Comparison of ENCODE assay signal across 1 cellular context in genomic region chr3:126703512-126704493, GRCh38.
TF ChIP-seq lines count a peak whose summit lies in the region.

Gene CHCHD6, plus strand, starts transcription at chr3:126704240. Its CDS starts 73 bp downstream, at chr3:126704313.

TF ChIP-seq in K562, 482 proteins besides CTCF, POLR2A, EP300 and RAD21 (continued from another document):
- TF ChIP-seq MGA (IDR thresholded peaks at IDR 0.05) (peak; percentile 15), GMEB1 (CRISPR knock-in tag; IDR thresholded peaks at IDR 0.05) (peak; percentile 50), HOMEZ (CRISPR knock-in tag; IDR thresholded peaks at IDR 0.05) (no peak), SNRNP70 (optimal IDR thresholded peaks at IDR 0.05; ENCODE audit: low read depth, low read length) (no peak), KAT7 (CRISPR knock-in tag; IDR thresholded peaks at IDR 0.05; ENCODE audit: borderline replicate concordance) (0 out of 2 replicates have a peak, but pooled peaks have one; percentile 21), KLF13 (tag; IDR thresholded peaks at IDR 0.05; ENCODE audit: borderline replicate concordance, low read depth) (peak; percentile 87; the same call in 1 of the 2 replicates), HBP1 (CRISPR knock-in tag; IDR thresholded peaks at IDR 0.05) (no peak), MTA2 (IDR thresholded peaks at IDR 0.05; ENCODE audit: low read depth) (no peak), ZBTB49 (CRISPR knock-in tag; IDR thresholded peaks at IDR 0.05; ENCODE audit: borderline replicate concordance) (no peak), ZNF830 (CRISPR knock-in tag; IDR thresholded peaks at IDR 0.05) (no peak), KDM4B (IDR thresholded peaks at IDR 0.05; ENCODE audit: borderline replicate concordance in 2 of 2, low read depth in 1 of 2) (no peak; a peak in 1 of 4 replicates), NFYB (IDR thresholded peaks at IDR 0.05; ENCODE audit: extremely low read depth, insufficient read length) (peak; percentile 97), SMAD1 (IDR thresholded peaks at IDR 0.05; ENCODE audit: low read depth, low read length, partially characterized antibody) (no peak), DACH1 (IDR thresholded peaks at IDR 0.05; ENCODE audit: partially characterized antibody) (no peak), U2AF1 (optimal IDR thresholded peaks at IDR 0.05; ENCODE audit: low read depth, low read length) (no peak), GABPB2 (CRISPR knock-in tag; conservative IDR thresholded peaks at IDR 0.05) (no peak), CCNT2 (IDR thresholded peaks at IDR 0.05; ENCODE audit: borderline replicate concordance, extremely low read depth, insufficient read length, low read depth, low read length) (peak; percentile 16), VEZF1 (CRISPR knock-in tag; IDR thresholded peaks at IDR 0.05) (peak; percentile 75), CREB1 (IDR thresholded peaks at IDR 0.05) (no peak), CREB1 (CRISPR knock-in tag; IDR thresholded peaks at IDR 0.05) (peak; percentile 55), MBD2 (IDR thresholded peaks at IDR 0.05; ENCODE audit: borderline replicate concordance, low read depth) (peak; percentile 100), TRIM24 (IDR thresholded peaks at IDR 0.05) (no peak), MTA1 (IDR thresholded peaks at IDR 0.05; ENCODE audit: borderline replicate concordance) (no peak), OTX1 (CRISPR knock-in tag; IDR thresholded peaks at IDR 0.05) (no peak), CGGBP1 (CRISPR knock-in tag; IDR thresholded peaks at IDR 0.05) (no peak), PCBP2 (IDR thresholded peaks at IDR 0.05; ENCODE audit: low read depth, low read length, poor library complexity, severe bottlenecking) (no peak), ZNF561 (CRISPR knock-in tag; conservative IDR thresholded peaks at IDR 0.05) (no peak), PCBP1 (IDR thresholded peaks at IDR 0.05; ENCODE audit: low read depth, low read length, poor library complexity, severe bottlenecking) (no peak), ZNF584 (CRISPR knock-in tag; IDR thresholded peaks at IDR 0.05; ENCODE audit: low read depth) (no peak), RBBP5 (IDR thresholded peaks at IDR 0.05; ENCODE audit: borderline replicate concordance, insufficient read depth, low read length, poor library complexity, severe bottlenecking) (peak; percentile 55), CXXC5 (CRISPR knock-in tag; IDR thresholded peaks at IDR 0.05) (peak; percentile 76), POLR2H (tag; IDR thresholded peaks at IDR 0.05; ENCODE audit: low read depth) (no peak), PHTF2 (CRISPR knock-in tag; IDR thresholded peaks at IDR 0.05) (no peak), FOS (IDR thresholded peaks at IDR 0.05; ENCODE audit: extremely low read depth, insufficient read length) (peak; percentile 94), RBM14 (IDR thresholded peaks at IDR 0.05; ENCODE audit: borderline replicate concordance, insufficient read depth, low read depth, low read length) (no peak), ETV6 (IDR thresholded peaks at IDR 0.05; ENCODE audit: borderline replicate concordance in 1 of 2, low read depth in 2 of 2, low read length in 1 of 2) (no peak), ETV6 (CRISPR knock-in tag; IDR thresholded peaks at IDR 0.05; ENCODE audit: borderline replicate concordance) (no peak), NR2C2 (CRISPR knock-in tag; IDR thresholded peaks at IDR 0.05) (no peak), NR2C2 (tag; IDR thresholded peaks at IDR 0.05) (peak; percentile 59; the same call in 1 of the 2 replicates)
